Comparison of ENCODE assay signal across 16 cellular contexts in the genomic region with DNA sequence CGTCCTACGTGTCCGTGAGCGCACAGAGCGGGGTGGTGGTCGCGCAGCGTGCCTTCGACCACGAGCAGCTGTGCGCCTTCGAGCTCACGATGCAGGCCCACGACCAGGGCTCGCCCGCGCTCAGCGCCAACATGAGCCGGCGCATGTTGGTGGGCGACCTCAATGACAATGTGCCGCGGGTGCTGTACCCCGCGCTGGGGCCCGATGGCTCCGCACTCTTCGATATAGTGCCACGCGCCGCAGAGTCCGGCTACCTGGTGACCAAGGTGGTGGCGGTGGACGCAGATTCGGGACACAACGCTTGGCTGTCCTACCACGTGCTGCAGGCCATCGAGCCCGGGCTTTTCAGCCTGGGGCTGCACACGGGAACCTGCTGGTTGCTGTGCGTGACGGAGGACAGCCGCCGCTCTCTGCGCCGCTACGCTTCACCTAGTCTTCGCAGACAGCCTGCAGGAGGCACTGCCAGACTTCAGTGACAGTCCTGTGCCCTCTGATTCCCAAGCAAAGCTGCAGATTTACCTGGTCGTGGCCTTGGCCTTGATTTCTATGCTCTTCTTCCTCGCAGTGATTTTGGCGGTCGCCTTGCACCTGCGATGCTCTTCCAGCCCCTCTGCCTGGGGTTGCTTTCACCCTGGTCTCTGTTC.
"Had no signal": no experiment of that assay in that cellular context is flagged by ENCODE, and none has a peak within 500 bp of the region (broad histone marks: within the 10 kb centered on the region; RNA-seq: fewer than 3 reads in every experiment).

No MANE protein-coding gene starts in this region.

- H3K9me3 ChIP-seq: thyroid gland had no signal

- H3K27ac Mint-ChIP-seq: natural killer cell treated with Interleukin-12 subunit alpha and Interleukin-12 subunit beta and Interleukin-15 and Interleukin-18, amount 100 ng/mL, for 72 hours; stimulated activated effector memory CD8-positive, alpha-beta T cell treated with anti-CD3 and anti-CD28 coated beads, Interleukin-12 subunit alpha, Interleukin-12 subunit beta, amount 100 ng/mL, for 72 hours; T-cell had no signal

- H3K9ac ChIP-seq: SK-N-SH had no signal

- H3K9me2 ChIP-seq: SK-N-SH had no signal

- DNase-seq: activated CD8-positive, alpha-beta memory T cell treated with anti-CD3 and anti-CD28 coated beads for 24 hours; activated CD8-positive, alpha-beta memory T cell treated with anti-CD3 and anti-CD28 coated beads, Interleukin-2, amount 50 U/mL, for 48 hours; activated effector memory CD4-positive, alpha-beta T cell treated with Interleukin-2 at 50 U/mL for 16 hours; activated naive CD4-positive, alpha-beta T cell treated with anti-CD3 and anti-CD28 coated beads, Interleukin-2, amount 50 U/mL, for 16 hours; activated T-cell treated with anti-CD3 and anti-CD28 coated beads, Interleukin-2, amount 50 U/mL, for 48 hours; aorta; cortex of kidney; effector CD4-positive, alpha-beta T cell; esophagus squamous epithelium; mesendoderm; SK-N-SH; stimulated activated CD4-positive, alpha-beta T cell treated with anti-CD3 and anti-CD28 coated beads, Interleukin-4, amount 100 ng/mL, for 24 hours; T-cell; thyroid gland had no signal

- H3K4me3 Mint-ChIP-seq: natural killer cell treated with Interleukin-12 subunit alpha and Interleukin-12 subunit beta and Interleukin-15 and Interleukin-18, amount 100 ng/mL, for 72 hours; stimulated activated effector memory CD8-positive, alpha-beta T cell treated with anti-CD3 and anti-CD28 coated beads, Interleukin-12 subunit alpha, Interleukin-12 subunit beta, amount 100 ng/mL, for 72 hours; T-cell had no signal

- H3K4me3 ChIP-seq: thyroid gland had no signal

- H3K27ac ChIP-seq: esophagus squamous epithelium, thyroid gland had no signal

- H3K9me3 Mint-ChIP-seq: natural killer cell treated with Interleukin-12 subunit alpha and Interleukin-12 subunit beta and Interleukin-15 and Interleukin-18, amount 100 ng/mL, for 72 hours had no signal

- H3K4me2 ChIP-seq: SK-N-SH had no signal

- H3K27me3 ChIP-seq: thyroid gland had no signal

- H3K36me3 ChIP-seq: esophagus squamous epithelium, thyroid gland had no signal
